In the genomic region with DNA sequence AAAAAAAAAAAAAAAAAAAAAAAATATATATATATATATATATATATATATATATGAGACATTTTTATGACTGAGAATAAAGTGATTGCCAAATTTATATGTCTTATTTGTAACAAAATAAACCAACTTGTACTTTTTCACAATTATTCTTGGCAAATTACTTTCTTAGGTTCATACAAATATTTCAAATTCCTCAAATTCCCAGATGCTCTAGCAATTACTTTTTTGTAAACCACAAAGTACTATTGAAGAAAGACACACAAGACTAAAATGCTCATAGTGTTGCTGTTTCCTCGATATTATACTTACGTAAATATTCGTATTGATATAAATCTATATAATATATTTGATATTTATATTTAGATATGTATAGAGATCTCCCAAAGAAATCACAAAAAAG, we compare ENCODE assay signal across 18 cellular contexts.
DNase-seq lines count a peak whose midpoint lies in the region; ATAC-seq and TF ChIP-seq lines count a peak whose summit lies in the region.
"Had no signal": no experiment of that assay in that cellular context is flagged by ENCODE, and none has a peak within 500 bp of the region (broad histone marks: within the 10 kb centered on the region; RNA-seq: fewer than 3 reads in every experiment).

No MANE protein-coding gene starts in this region.

- no peaks in the 10 kb centered on the region for H3K9me3 ChIP-seq in GM23248 (ENCODE audit: low read depth)
- no peaks in the 10 kb centered on the region for H3K9me3 ChIP-seq in RWPE2 (ENCODE audit: severe bottlenecking)
- no peaks in the 10 kb centered on the region for H3K9me3 ChIP-seq in effector memory CD4-positive, alpha-beta T cell (ENCODE audit: control insufficient read depth, low read length)

- no peak overlapping the region for H3K27ac ChIP-seq in GM23248
- H3K27ac ChIP-seq in RWPE2 (ENCODE audit: poor library complexity, severe bottlenecking), result peak overlapping the region; percentile 25
- H3K27ac ChIP-seq in effector memory CD4-positive, alpha-beta T cell (ENCODE audit: insufficient read depth, low read length, poor library complexity, severe bottlenecking), result no peak overlapping the region
- H3K27ac ChIP-seq: hepatocyte had no signal

- no peak overlapping the region for H3K4me3 ChIP-seq in GM23248
- no peak overlapping the region for H3K4me3 ChIP-seq in RWPE2 (ENCODE audit: severe bottlenecking)
- H3K4me3 ChIP-seq in fibroblast of pulmonary artery (replicated peaks; ENCODE audit: low read depth, low read length), result no peak overlapping the region
- H3K4me3 ChIP-seq in effector memory CD4-positive, alpha-beta T cell (ENCODE audit: insufficient read depth, low read depth, low read length, poor library complexity, severe bottlenecking), result no peak overlapping the region
- H3K4me3 ChIP-seq: hepatocyte, smooth muscle cell had no signal

- peaks cover 13% of the 10 kb centered on the region for H3F3A ChIP-seq in GM23248 (ENCODE audit: insufficient read depth)

- in situ Hi-C loops in GM23248 (cut with MboI), result no loop called here

- H3K4me2 ChIP-seq in GM23248 (ENCODE audit: unreplicated experiment), result no peak overlapping the region
- H3K4me2 ChIP-seq: hepatocyte, smooth muscle cell had no signal

- no peak for TF ChIP-seq CTCF in RWPE2 (IDR thresholded peaks at IDR 0.05; ENCODE audit: poor library complexity, severe bottlenecking)
- no peak for TF ChIP-seq CTCF in fibroblast of pulmonary artery (IDR thresholded peaks at IDR 0.05; ENCODE audit: low read length, missing control alignments)
- no peak for TF ChIP-seq CTCF in omental fat pad (IDR thresholded peaks at IDR 0.05)

- H4K20me1 ChIP-seq in GM23248 (ENCODE audit: insufficient read depth), result no peaks in the 10 kb centered on the region

- DNase-seq in GM23248 (peak; percentile 37), RWPE2 (ENCODE audit: low spot score) (no peak), fibroblast of pulmonary artery (ENCODE audit: low read depth) (peak; percentile 41), omental fat pad (ENCODE audit: low spot score) (no peak), DMS 273 (lab: John Stamatoyannopoulos, UW; ENCODE audit: unreplicated experiment) (no peak)
- DNase-seq in effector memory CD4-positive, alpha-beta T cell, result no peak
- DNase-seq: activated CD4-positive, CD25-positive, alpha-beta regulatory T cell treated with anti-CD3 and anti-CD28 coated beads, Interleukin-2, amount 50 U/mL, for 72 hours; central memory CD4-positive, alpha-beta T cell; DMS153; Karpas-422; naive thymus-derived CD8-positive, alpha-beta T cell; NCI-H2171; OCI-M1; stimulated activated CD4-positive, alpha-beta T cell treated with anti-CD3 and anti-CD28 coated beads, Interleukin-4, amount 100 ng/mL, for 24 hours; T1000 had no signal

- 58 to 62% methylated on average over 3 of the region's 3 CpGs for WGBS in GM23248 (ENCODE audit: low coverage in 1 of 2, low lambda C conversion rate in 2 of 2, missing lambda C conversion rate in 2 of 2), 2 experiments

- ATAC-seq in RWPE2 (ENCODE audit: low read depth) (0 out of 3 replicates have a peak, but pooled peaks have one; percentile 35), omental fat pad (ENCODE audit: low FRiP score) (no peak), HG02642 (IDR thresholded peaks at IDR 0.05; ENCODE audit: poor library complexity, unreplicated experiment) (no peak)
- ATAC-seq: naive thymus-derived CD8-positive, alpha-beta T cell had no signal

- H3K9me2 ChIP-seq in GM23248 (ENCODE audit: insufficient read depth), result no peaks in the 10 kb centered on the region

- H3K79me2 ChIP-seq in GM23248 (ENCODE audit: insufficient read depth), result no peaks in the 10 kb centered on the region
- H3K79me2 ChIP-seq: hepatocyte had no signal

- H3K27me3 ChIP-seq in GM23248 (replicated peaks; ENCODE audit: insufficient read depth) (no peaks in the 10 kb centered on the region), RWPE2 (ENCODE audit: insufficient read depth, poor library complexity, severe bottlenecking) (no peaks in the 10 kb centered on the region)
- no peaks in the 10 kb centered on the region for H3K27me3 ChIP-seq in effector memory CD4-positive, alpha-beta T cell (replicated peaks; ENCODE audit: control insufficient read depth, insufficient read depth, low read length, poor library complexity, severe bottlenecking)
- H3K27me3 ChIP-seq: hepatocyte had no signal

- H2AFZ ChIP-seq in GM23248, result no peak overlapping the region
- H2AFZ ChIP-seq: hepatocyte had no signal

- peaks cover 16% of the 10 kb centered on the region for H3K4me1 ChIP-seq in GM23248 (ENCODE audit: insufficient read depth)
- peaks cover 17% of the 10 kb centered on the region for H3K4me1 ChIP-seq in RWPE2 (ENCODE audit: insufficient read depth, poor library complexity, severe bottlenecking)
- H3K4me1 ChIP-seq in effector memory CD4-positive, alpha-beta T cell (ENCODE audit: control insufficient read depth, insufficient read depth, low read length, poor library complexity, severe bottlenecking), result no peaks in the 10 kb centered on the region

- H3K9ac ChIP-seq in GM23248, result no peak overlapping the region

- H3K36me3 ChIP-seq in GM23248 (ENCODE audit: low read depth) (no peaks in the 10 kb centered on the region), RWPE2 (ENCODE audit: low read depth) (no peaks in the 10 kb centered on the region)
- H3K36me3 ChIP-seq in effector memory CD4-positive, alpha-beta T cell (ENCODE audit: control insufficient read depth, insufficient read depth, low read length), result no peaks in the 10 kb centered on the region

Comparison
In these comparisons a context has a peak if more than half of its experiments do, and no peak if none do; other contexts are left out.
1. DNase-seq: peak in GM23248 (single experiment) and fibroblast of pulmonary artery (single experiment); none in RWPE2 (single experiment), effector memory CD4-positive, alpha-beta T cell (0 of 3), omental fat pad (single experiment) and DMS 273 (single experiment).